Comparison of ENCODE assay signal across 27 cellular contexts in genomic region chr6:120214097-120214496, GRCh38.
DNase-seq lines count a peak whose midpoint lies in the region; ATAC-seq and TF ChIP-seq lines count a peak whose summit lies in the region.
"Had no signal": no experiment of that assay in that cellular context is flagged by ENCODE, and none has a peak within 500 bp of the region (broad histone marks: within the 10 kb centered on the region; RNA-seq: fewer than 3 reads in every experiment).

No MANE protein-coding gene starts in this region.

- ATAC-seq in PC-3 (no peak), GM21367 (IDR thresholded peaks at IDR 0.05; ENCODE audit: unreplicated experiment) (no peak)
- ATAC-seq in activated T-cell treated with anti-CD3 and anti-CD28 coated beads, Interleukin-2, amount 50 U/mL, for 72 hours (replicated peaks in 1 of 2): no peak
- ATAC-seq: A549, Panc1 had no signal

- H3K79me2 ChIP-seq in PC-3 (ENCODE audit: low read length): no peaks in the 10 kb centered on the region

- peaks cover 25% of the 10 kb centered on the region for H3K4me1 ChIP-seq in PC-3 (ENCODE audit: insufficient read depth, low read length)
- H3K4me1 ChIP-seq in spleen: no peaks in the 10 kb centered on the region
- H3K4me1 ChIP-seq: A549 had no signal

- no peak overlapping the region for H3K4me2 ChIP-seq in PC-3 (ENCODE audit: low read length)
- H3K4me2 ChIP-seq: A549; BLaER1 treated with 17β-estradiol and CSF1 and Interleukin-3, amounts not matched to agents 10 nM and 100 nM had no signal

- no peaks in the 10 kb centered on the region for H3F3A ChIP-seq in PC-3 (ENCODE audit: low read length, unreplicated experiment)

- no peak overlapping the region for H3K27ac Mint-ChIP-seq in activated T-cell treated with anti-CD3 and anti-CD28 coated beads, Interleukin-2, amount 50 U/mL, for 72 hours
- H3K27ac Mint-ChIP-seq: CD4-positive, alpha-beta T cell had no signal

- CTCF ChIA-PET in PC-3 (lab: Charles Lee): no interaction called here

- no peaks in the 10 kb centered on the region for H4K20me1 ChIP-seq in PC-3 (ENCODE audit: low read length)
- H4K20me1 ChIP-seq: BLaER1 treated with 17β-estradiol and CSF1 and Interleukin-3, amounts not matched to agents 10 nM and 100 nM had no signal

- no peak overlapping the region for H3K4me3 ChIP-seq in PC-3 (ENCODE audit: low read length)
- no peak overlapping the region for H3K4me3 ChIP-seq in cardiac fibroblast (replicated peaks in 1 of 2; ENCODE audit: low read depth in 2 of 2, low read length in 2 of 2)
- H3K4me3 ChIP-seq in spleen: no peak overlapping the region
- H3K4me3 ChIP-seq: A549; BLaER1 treated with 17β-estradiol and CSF1 and Interleukin-3, amounts not matched to agents 10 nM and 100 nM; GM23248 had no signal

- DNase-seq in PC-3 (peak; percentile 6), cardiac fibroblast (ENCODE audit: low read depth in 2 of 2) (peak; percentile 7 to 39), foreskin melanocyte (peak; percentile 0), putamen (ENCODE audit: low spot score) (peak; percentile 25), NCI-H345 (lab: John Stamatoyannopoulos, UW) (no peak), spleen (no peak)
- DNase-seq in activated T-cell treated with anti-CD3 and anti-CD28 coated beads, Interleukin-2, amount 50 U/mL, for 72 hours: no peak
- DNase-seq: AML-193; CD4-positive, alpha-beta T cell; DMS53; GM23248; H7; Kasumi-1; NCI-H1105; NCI-H1436 treated with DMSO at 0.1 percent for 48 hours; NCI-H187 treated with DMSO at 0.1 percent for 48 hours; NCI-H2171 treated with DMSO at 0.1 percent for 48 hours; NCI-H446; NCI-H524 treated with DMSO at 0.1 percent for 48 hours; NCI-H774; SHP77 treated with DMSO at 0.1 percent for 48 hours had no signal

- no peaks in the 10 kb centered on the region for H3K9me2 ChIP-seq in PC-3 (replicated peaks; ENCODE audit: low read length)

- no peak overlapping the region for H2AFZ ChIP-seq in PC-3 (ENCODE audit: low read length)
- H2AFZ ChIP-seq: GM23248 had no signal

- no peaks in the 10 kb centered on the region for H3K27me3 ChIP-seq in PC-3 (ENCODE audit: low read length)
- H3K27me3 ChIP-seq in spleen (replicated peaks in 1 of 7): no peaks in the 10 kb centered on the region
- H3K27me3 ChIP-seq: BLaER1 treated with 17β-estradiol and CSF1 and Interleukin-3, amounts not matched to agents 10 nM and 100 nM had no signal

- no peak overlapping the region for H3K27ac ChIP-seq in PC-3 (ENCODE audit: low read length)
- H3K27ac ChIP-seq in spleen: no peak overlapping the region
- H3K27ac ChIP-seq: A549; BLaER1 treated with 17β-estradiol and CSF1 and Interleukin-3, amounts not matched to agents 10 nM and 100 nM; GM23248; HL-60; RWPE1 had no signal

- no TSS peak for BruUV-seq in PC-3 (replicated peaks; lab: Mats Ljungman, UMichigan)

- H3K4me3 Mint-ChIP-seq in activated T-cell treated with anti-CD3 and anti-CD28 coated beads, Interleukin-2, amount 50 U/mL, for 72 hours: no peak overlapping the region
- H3K4me3 Mint-ChIP-seq: CD4-positive, alpha-beta T cell had no signal

- no peak for TF ChIP-seq POLR2A in spleen (IDR thresholded peaks at IDR 0.05)

- no peak for TF ChIP-seq CTCF in PC-3 (conservative IDR thresholded peaks at IDR 0.05; ENCODE audit: low read depth, low read length)
- no peak for TF ChIP-seq CTCF in cardiac fibroblast (IDR thresholded peaks at IDR 0.05; ENCODE audit: low read depth, low read length)
- TF ChIP-seq CTCF in spleen (IDR thresholded peaks at IDR 0.05 in 8 of 11, conservative IDR thresholded peaks at IDR 0.05 in 3 of 11): no peak

- H3K9ac ChIP-seq in PC-3 (ENCODE audit: low read length): no peak overlapping the region
- H3K9ac ChIP-seq: BLaER1 treated with 17β-estradiol and CSF1 and Interleukin-3, amounts not matched to agents 10 nM and 100 nM; GM23248 had no signal

- H3K9me3 ChIP-seq in PC-3 (ENCODE audit: low read length): no peaks in the 10 kb centered on the region
- H3K9me3 ChIP-seq in spleen: no peaks in the 10 kb centered on the region
- H3K9me3 ChIP-seq: A549; BLaER1 treated with 17β-estradiol and CSF1 and Interleukin-3, amounts not matched to agents 10 nM and 100 nM had no signal

- intact Hi-C loops in PC-3 (cut with micrococcal nuclease) (no loop called here), spleen (cut with DNase I; ENCODE audit: low total_unique reads) (no loop called here)

- no peaks in the 10 kb centered on the region for H3K4me1 Mint-ChIP-seq in activated T-cell treated with anti-CD3 and anti-CD28 coated beads, Interleukin-2, amount 50 U/mL, for 72 hours (ENCODE audit: low read depth)

- POLR2A ChIA-PET in PC-3 (lab: Charles Lee; ENCODE audit: unreplicated experiment): no interaction called here

- no peaks in the 10 kb centered on the region for H3K27me3 Mint-ChIP-seq in activated T-cell treated with anti-CD3 and anti-CD28 coated beads, Interleukin-2, amount 50 U/mL, for 72 hours (ENCODE audit: low read depth)
- H3K27me3 Mint-ChIP-seq: CD4-positive, alpha-beta T cell had no signal

- H3K36me3 ChIP-seq in PC-3 (ENCODE audit: low read depth, low read length) (no peaks in the 10 kb centered on the region), spleen (no peaks in the 10 kb centered on the region)
- H3K36me3 ChIP-seq: BLaER1 treated with 17β-estradiol and CSF1 and Interleukin-3, amounts not matched to agents 10 nM and 100 nM had no signal

- H3K9me3 Mint-ChIP-seq in activated T-cell treated with anti-CD3 and anti-CD28 coated beads, Interleukin-2, amount 50 U/mL, for 72 hours: no peaks in the 10 kb centered on the region

- no peaks in the 10 kb centered on the region for H3K36me3 Mint-ChIP-seq in activated T-cell treated with anti-CD3 and anti-CD28 coated beads, Interleukin-2, amount 50 U/mL, for 72 hours (ENCODE audit: insufficient read depth in 2 of 2)

Comparison
In these comparisons a context has a peak if more than half of its experiments do, and no peak if none do; other contexts are left out.
1. DNase-seq: peak in PC-3 (single experiment), cardiac fibroblast (2 of 2), foreskin melanocyte (single experiment) and putamen (single experiment); none in NCI-H345 (single experiment), activated T-cell treated with anti-CD3 and anti-CD28 coated beads, Interleukin-2, amount 50 U/mL, for 72 hours (0 of 2) and spleen (single experiment).